ENCODE assay signal across 9 cellular contexts in the genomic region with DNA sequence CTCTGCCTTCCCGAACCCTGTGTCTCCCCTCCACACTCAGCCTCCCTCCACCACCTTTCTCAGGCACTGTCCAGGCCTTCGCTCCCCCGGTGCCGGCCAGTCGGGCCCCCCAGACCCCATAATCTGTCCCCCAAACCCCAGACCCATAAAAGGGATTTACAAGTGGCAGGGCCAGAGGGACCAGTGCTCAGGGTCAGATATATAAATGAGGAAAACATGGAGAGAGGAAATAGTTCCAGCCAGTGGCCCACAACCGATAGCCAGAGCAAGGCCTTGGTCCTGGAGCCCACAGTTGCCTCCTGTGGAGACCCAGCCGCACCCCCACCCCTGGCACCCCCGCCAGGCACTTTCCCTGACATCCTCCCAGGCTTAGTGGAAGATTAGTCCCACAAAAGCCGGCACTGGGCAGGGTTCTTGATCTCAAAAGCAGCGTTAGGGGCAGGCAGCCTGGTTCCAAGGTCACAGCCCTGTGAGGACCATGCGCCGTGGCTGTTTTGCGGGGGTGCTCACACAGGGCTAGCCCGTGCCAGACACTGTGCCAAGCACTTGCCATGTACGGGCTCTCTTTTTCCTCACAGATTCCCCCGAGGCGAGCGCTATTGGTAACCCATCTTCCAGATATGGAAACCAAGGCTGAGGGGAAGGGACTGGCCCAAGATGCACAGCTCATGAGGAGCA. TPM values are rescaled to one million over a fixed set of nuclear protein-coding genes. Genes with fewer than 3 reads are reported as not detected.
DNase-seq lines count a peak whose midpoint lies in the region; FAIRE-seq and TF ChIP-seq lines count a peak whose summit lies in the region.
"Had no signal": no experiment of that assay in that cellular context is flagged by ENCODE, and none has a peak within 500 bp of the region (broad histone marks: within the 10 kb centered on the region; RNA-seq: fewer than 3 reads in every experiment).

No MANE protein-coding gene starts in this region.

- H3K36me3 Mint-ChIP-seq in astrocyte (ENCODE audit: low read depth, unreplicated experiment): no peaks in the 10 kb centered on the region

- TF ChIP-seq CTCF in astrocyte (IDR thresholded peaks at IDR 0.05; ENCODE audit: insufficient read depth, low read depth, low read length): no peak

- peaks cover 74% of the 10 kb centered on the region for H3K4me1 ChIP-seq in astrocyte (ENCODE audit: insufficient read depth, low read length)
- H3K4me1 ChIP-seq in stomach smooth muscle (ENCODE audit: control insufficient read depth, insufficient read depth, low read length): peaks cover 43% of the 10 kb centered on the region

- peak overlapping the region; percentile 72 for H2AFZ ChIP-seq in astrocyte (ENCODE audit: low read depth, low read length)

- H3K9me3 ChIP-seq in astrocyte (ENCODE audit: insufficient read depth, low read depth, low read length): no peaks in the 10 kb centered on the region
- no peaks in the 10 kb centered on the region for H3K9me3 ChIP-seq in stomach smooth muscle (ENCODE audit: control insufficient read depth in 2 of 2, low read length in 2 of 2)

- DNase-seq in NCI-H82 (lab: John Stamatoyannopoulos, UW) (peak; percentile 68), NCI-H82 treated with DMSO at 0.1 percent for 48 hours (lab: John Stamatoyannopoulos, UW; ENCODE audit: unreplicated experiment) (no peak), astrocyte (ENCODE audit: low read depth) (no peak), superior temporal gyrus (ENCODE audit: extremely low spot score) (no peak), NCI-H1436 (lab: John Stamatoyannopoulos, UW) (no peak), DMS153 treated with DMSO at 0.1 percent for 48 hours (lab: John Stamatoyannopoulos, UW; ENCODE audit: unreplicated experiment) (no peak)

- H3K36me3 ChIP-seq in astrocyte (ENCODE audit: insufficient read depth, low read length) (no peaks in the 10 kb centered on the region), stomach smooth muscle (ENCODE audit: control insufficient read depth in 2 of 2, insufficient read depth in 2 of 2, low read length in 2 of 2) (no peaks in the 10 kb centered on the region)

- H3K4me2 ChIP-seq in astrocyte (ENCODE audit: low read length): peak overlapping the region; percentile 93

- peak overlapping the region; percentile 88 for H3K27ac Mint-ChIP-seq in astrocyte (ENCODE audit: unreplicated experiment)

- H3K27ac ChIP-seq in astrocyte (ENCODE audit: low read depth, low read length) (peak overlapping the region; percentile 48), layer of hippocampus (ENCODE audit: low read depth, low read length) (peak overlapping the region; percentile 91), stomach smooth muscle (ENCODE audit: low read length) (peak overlapping the region; percentile 73)

- H3K4me1 Mint-ChIP-seq in astrocyte (ENCODE audit: low read depth, unreplicated experiment): peaks cover 49% of the 10 kb centered on the region

- no peak for FAIRE-seq in astrocyte (lab: Jason Lieb, UNC)
- FAIRE-seq: A204.1 had no signal

- H4K20me1 ChIP-seq in astrocyte (ENCODE audit: insufficient read depth, low read length): peaks cover 28% of the 10 kb centered on the region

- H3K27me3 Mint-ChIP-seq in astrocyte (ENCODE audit: low read depth, unreplicated experiment): no peaks in the 10 kb centered on the region

- H3K79me2 ChIP-seq in astrocyte (ENCODE audit: insufficient read depth, low read length): peaks cover 36% of the 10 kb centered on the region

- peak overlapping the region; percentile 88 for H3K4me3 Mint-ChIP-seq in astrocyte (ENCODE audit: unreplicated experiment)

- peak overlapping the region; percentile 81 for H3K9ac ChIP-seq in astrocyte (ENCODE audit: low read length)
- peak overlapping the region; percentile 55 for H3K9ac ChIP-seq in stomach smooth muscle (ENCODE audit: low read length in 2 of 2)

- no peaks in the 10 kb centered on the region for H3K9me3 Mint-ChIP-seq in astrocyte (ENCODE audit: unreplicated experiment)

- H3K27me3 ChIP-seq in astrocyte (ENCODE audit: insufficient read depth, low read length): no peaks in the 10 kb centered on the region
- H3K27me3 ChIP-seq in layer of hippocampus (ENCODE audit: control insufficient read depth, insufficient read depth, low read length): no peaks in the 10 kb centered on the region
- H3K27me3 ChIP-seq in stomach smooth muscle (ENCODE audit: control insufficient read depth in 1 of 2, insufficient read depth in 2 of 2, low read length in 2 of 2): peaks cover 5 to 20% of the 10 kb centered on the region in 2 donors

- H3K4me3 ChIP-seq in astrocyte (ENCODE audit: insufficient read depth, low read depth, low read length) (peak overlapping the region; percentile 43), stomach smooth muscle (ENCODE audit: low read length in 2 of 2) (peak overlapping the region in 1 of 2 donors; percentile 72)

RNA-seq across cellular contexts. Expression of gene PLXND1, which starts 1.1 kb away (rescaled TPM):
- 184 and 188 TPM in 2 replicates for total RNA-seq in astrocyte
